ENCODE assay signal across 27 cellular contexts in genomic region chr13:34951528-34951927, GRCh38.
"Had no signal": no experiment of that assay in that cellular context is flagged by ENCODE, and none has a peak within 500 bp of the region (broad histone marks: within the 10 kb centered on the region; RNA-seq: fewer than 3 reads in every experiment).

No MANE protein-coding gene starts in this region.

- DNase-seq: activated CD4-positive, alpha-beta memory T cell treated with anti-CD3 and anti-CD28 coated beads for 36 hours; activated CD4-positive, alpha-beta T cell treated with anti-CD3 and anti-CD28 coated beads, Interleukin-2, amount 10 ng/mL, durations not matched to agents 7 days and 5 days; activated CD4-positive, CD25-positive, alpha-beta regulatory T cell; activated gamma-delta T cell treated with Interleukin-2 at 50 U/mL for 16 hours; activated naive CD4-positive, alpha-beta T cell treated with anti-CD3 and anti-CD28 coated beads, Interleukin-2, amount 50 U/mL, for 16 hours; activated naive CD8-positive, alpha-beta T cell treated with anti-CD3 and anti-CD28 coated beads, Interleukin-2, amount 10 ng/mL, durations not matched to agents 7 days and 5 days; activated T-cell treated with anti-CD3 and anti-CD28 coated beads for 4 hours; activated T-cell treated with anti-CD3 and anti-CD28 coated beads, Interleukin-2, amount 50 U/mL, for 72 hours; adrenal gland; body of pancreas; central memory CD4-positive, alpha-beta T cell; KG1; MV-4-11; NCI-H1092 treated with DMSO at 0.1 percent for 48 hours; NCI-H1436; NCI-H1694 treated with DMSO at 0.1 percent for 48 hours; NCI-H2029 treated with DMSO at 0.1 percent for 48 hours; NCI-H446; NCI-H524; NCI-H774; SIG-M5; T-cell; T-helper 2 cell; T1000 had no signal

- H3K36me3 Mint-ChIP-seq: activated CD4-positive, alpha-beta memory T cell treated with anti-CD3 and anti-CD28 coated beads for 36 hours; activated naive CD8-positive, alpha-beta T cell treated with anti-CD3 and anti-CD28 coated beads, Interleukin-2, amount 10 ng/mL, durations not matched to agents 7 days and 5 days; T-cell had no signal

- H3K27me3 ChIP-seq: adrenal gland, ascending aorta, body of pancreas had no signal

- H3K4me3 Mint-ChIP-seq: activated CD4-positive, alpha-beta memory T cell treated with anti-CD3 and anti-CD28 coated beads for 36 hours; activated CD4-positive, alpha-beta T cell treated with anti-CD3 and anti-CD28 coated beads, Interleukin-2, amount 10 ng/mL, durations not matched to agents 7 days and 5 days; activated naive CD8-positive, alpha-beta T cell treated with anti-CD3 and anti-CD28 coated beads, Interleukin-2, amount 10 ng/mL, durations not matched to agents 7 days and 5 days; activated T-cell treated with anti-CD3 and anti-CD28 coated beads, Interleukin-2, amount 50 U/mL, for 72 hours; T-cell had no signal

- H3K9me3 Mint-ChIP-seq: activated CD4-positive, alpha-beta T cell treated with anti-CD3 and anti-CD28 coated beads, Interleukin-2, amount 10 ng/mL, durations not matched to agents 7 days and 5 days; activated T-cell treated with anti-CD3 and anti-CD28 coated beads, Interleukin-2, amount 50 U/mL, for 72 hours; activated T-helper 2 cell treated with anti-CD3 and anti-CD28 coated beads, Interferon-gamma antibody, Interleukin-2, Interleukin-4, amounts not matched to agents 10 μg/mL and 5 μg/mL and 100 μg/mL, durations not matched to agents 14 hours and 24 hours and 36 hours had no signal

- H3K4me1 Mint-ChIP-seq: activated CD4-positive, alpha-beta T cell treated with anti-CD3 and anti-CD28 coated beads, Interleukin-2, amount 10 ng/mL, durations not matched to agents 7 days and 5 days; activated naive CD8-positive, alpha-beta T cell treated with anti-CD3 and anti-CD28 coated beads, Interleukin-2, amount 10 ng/mL, durations not matched to agents 7 days and 5 days; T-cell had no signal

- ATAC-seq: activated T-cell treated with anti-CD3 and anti-CD28 coated beads, Interleukin-2, amount 50 U/mL, for 72 hours; body of pancreas; T-cell had no signal

- H3K9me3 ChIP-seq: adrenal gland, ascending aorta, body of pancreas had no signal

- H3K4me1 ChIP-seq: adrenal gland, ascending aorta, body of pancreas had no signal

- H3K27ac ChIP-seq: adrenal gland, ascending aorta, body of pancreas, SK-N-MC had no signal

- H3K36me3 ChIP-seq: adrenal gland, ascending aorta had no signal

- H3K27me3 Mint-ChIP-seq: activated naive CD8-positive, alpha-beta T cell treated with anti-CD3 and anti-CD28 coated beads, Interleukin-2, amount 10 ng/mL, durations not matched to agents 7 days and 5 days had no signal

- H3K4me3 ChIP-seq: adrenal gland, ascending aorta, body of pancreas, SK-N-MC had no signal

- H3K27ac Mint-ChIP-seq: activated CD4-positive, alpha-beta memory T cell treated with anti-CD3 and anti-CD28 coated beads for 36 hours; activated CD4-positive, alpha-beta T cell treated with anti-CD3 and anti-CD28 coated beads, Interleukin-2, amount 10 ng/mL, durations not matched to agents 7 days and 5 days; activated naive CD8-positive, alpha-beta T cell treated with anti-CD3 and anti-CD28 coated beads, Interleukin-2, amount 10 ng/mL, durations not matched to agents 7 days and 5 days; activated T-cell treated with anti-CD3 and anti-CD28 coated beads, Interleukin-2, amount 50 U/mL, for 72 hours; activated T-helper 2 cell treated with anti-CD3 and anti-CD28 coated beads, Interferon-gamma antibody, Interleukin-2, Interleukin-4, amounts not matched to agents 10 μg/mL and 5 μg/mL and 100 μg/mL, durations not matched to agents 14 hours and 24 hours and 36 hours; T-cell had no signal
